In genomic region chr19:18286973-18287635, GRCh38 we compare ENCODE assay signal across 12 cellular contexts. TPM values are rescaled to one million over a fixed set of nuclear protein-coding genes. Genes with fewer than 3 reads are reported as not detected.
A peak's percentile ranks its signal among the peaks of the same experiment; 100 is the strongest.
DNase-seq lines count a peak whose midpoint lies in the region; ATAC-seq and TF ChIP-seq lines count a peak whose summit lies in the region.
"Had no signal": no experiment of that assay in that cellular context is flagged by ENCODE, and none has a peak within 500 bp of the region (broad histone marks: within the 10 kb centered on the region; RNA-seq: fewer than 3 reads in every experiment).

No MANE protein-coding gene starts in this region.

- 84 to 89% (median 86%) methylated on average over 7 to 21 of the region's 21 CpGs for WGBS in heart left ventricle, 4 donors
- 70 to 81% methylated on average over 16 to 21 of the region's 21 CpGs for WGBS in tibial nerve, 2 donors

- no peak for TF ChIP-seq POLR2A in heart left ventricle (IDR thresholded peaks at IDR 0.05)
- TF ChIP-seq POLR2A in tibial nerve (IDR thresholded peaks at IDR 0.05), result no peak

- CTCF ChIA-PET in MCF 10A (lab: Yijun Ruan, JAX), result interaction anchor here (0.6 to 1.4 kb wide), 2 partner anchors 11 to 95 kb away, joined by 3 read pairs; no protein-coding TSS in a partner anchor

- no peaks in the 10 kb centered on the region for H3K36me3 ChIP-seq in heart left ventricle
- no peaks in the 10 kb centered on the region for H3K36me3 ChIP-seq in tibial nerve
- H3K36me3 ChIP-seq: Peyer's patch had no signal

- no peak overlapping the region for H3K4me3 ChIP-seq in heart left ventricle
- H3K4me3 ChIP-seq in tibial nerve, result no peak overlapping the region
- H3K4me3 ChIP-seq: Peyer's patch had no signal

- peak overlapping the region in 7 of 12 donors; percentile 15 to 99 (median 48) for H3K27ac ChIP-seq in heart left ventricle
- peak overlapping the region; percentile 3 to 100 (median 89) for H3K27ac ChIP-seq in tibial nerve

- peaks cover 4% of the 10 kb centered on the region for H3K36me3 Mint-ChIP-seq in MCF 10A (ENCODE audit: insufficient read depth, unreplicated experiment)
- no peaks in the 10 kb centered on the region for H3K36me3 Mint-ChIP-seq in naive B cell

- H3K27ac Mint-ChIP-seq in MCF 10A (ENCODE audit: low read depth, unreplicated experiment) (peak overlapping the region; percentile 59), naive B cell (peak overlapping the region in 4 of 6 donors; percentile 47 to 90 (median 81))

- H3K9me3 ChIP-seq in heart left ventricle (no peaks in the 10 kb centered on the region), tibial nerve (no peaks in the 10 kb centered on the region)
- H3K9me3 ChIP-seq: Peyer's patch had no signal

- POLR2A ChIA-PET in MCF 10A (lab: Yijun Ruan, JAX), result interaction anchor here (1.0 to 3.0 kb wide), 2 partner anchors 35 to 82 kb away, joined by 3 to 16 read pairs; partner anchors contain the start of gene LSM4

- no peaks in the 10 kb centered on the region for H3K27me3 Mint-ChIP-seq in MCF 10A (ENCODE audit: insufficient read depth, unreplicated experiment)
- H3K27me3 Mint-ChIP-seq in naive B cell, result no peaks in the 10 kb centered on the region

- H3K9me3 Mint-ChIP-seq in MCF 10A (ENCODE audit: unreplicated experiment) (no peaks in the 10 kb centered on the region), naive B cell (peaks cover 0 to 2% (median 0%) of the 10 kb centered on the region in 7 donors)

- no TSS peak for BruUV-seq in MCF 10A (replicated peaks; lab: Mats Ljungman, UMichigan)

- no peak for TF ChIP-seq EP300 in tibial nerve (IDR thresholded peaks at IDR 0.05)

- intact Hi-C loops in heart left ventricle (cut with DNase I), result loop anchor here in 1 of 10 donors (10.0 kb wide), 1 partner anchor 128 kb away; the partner anchor contains the start of gene SSBP4
- intact Hi-C loops in left ventricle myocardium superior (cut with micrococcal nuclease), result no loop called here
- intact Hi-C loops in MCF 10A (cut with micrococcal nuclease), result no loop called here

- no peaks in the 10 kb centered on the region for H3K27me3 ChIP-seq in heart left ventricle
- H3K27me3 ChIP-seq in tibial nerve, result no peaks in the 10 kb centered on the region
- H3K27me3 ChIP-seq: Peyer's patch had no signal

- H3K4me1 Mint-ChIP-seq in MCF 10A (ENCODE audit: insufficient read depth, unreplicated experiment), result peaks cover 17% of the 10 kb centered on the region
- H3K4me1 Mint-ChIP-seq in naive B cell, result peaks cover 45 to 75% (median 52%) of the 10 kb centered on the region in 3 donors

- no peak for TF ChIP-seq CTCF in heart left ventricle (IDR thresholded peaks at IDR 0.05)
- TF ChIP-seq CTCF in MCF 10A (IDR thresholded peaks at IDR 0.05; ENCODE audit: unreplicated experiment), result no peak
- TF ChIP-seq CTCF in tibial nerve (IDR thresholded peaks at IDR 0.05), result no peak

- ATAC-seq in heart left ventricle (no peak), left ventricle myocardium superior (no peak), naive B cell (ENCODE audit: low read depth in 2 of 2) (no peak)

- peaks cover 6 to 47% (median 30%) of the 10 kb centered on the region in 12 donors for H3K4me1 ChIP-seq in heart left ventricle
- H3K4me1 ChIP-seq in tibial nerve, result peaks cover 0 to 77% (median 38%) of the 10 kb centered on the region in 4 donors

- DNase-seq in heart left ventricle, result peak in 1 of 5 donors; percentile 12
- no peak for DNase-seq in left ventricle myocardium superior
- DNase-seq in MCF 10A (ENCODE audit: unreplicated experiment), result no peak
- no peak for DNase-seq in naive B cell
- DNase-seq in tibial nerve (ENCODE audit: low spot score in 2 of 2), result no peak
- no peak for DNase-seq in NCI-H446 (lab: John Stamatoyannopoulos, UW)
- DNase-seq in glomerular visceral epithelial cell (ENCODE audit: extremely low spot score), result no peak
- no peak for DNase-seq in stimulated activated CD4-positive, alpha-beta T cell treated with anti-CD3 and anti-CD28 coated beads, Interleukin-2, amount 100 ng/mL, for 24 hours
- DNase-seq: effector CD4-positive, alpha-beta T cell; IMR-90; NCI-H2081; Peyer's patch had no signal

- H3K4me3 Mint-ChIP-seq in MCF 10A (ENCODE audit: unreplicated experiment), result no peak overlapping the region
- H3K4me3 Mint-ChIP-seq in naive B cell, result peak overlapping the region in 4 of 8 donors; percentile 24 to 77 (median 37)

RNA-seq across cellular contexts. Expression of gene JUND, which starts 5.7 kb away (rescaled TPM):
- 100 to 1,000 TPM in 7 of 9 donors, 10 to 100 TPM in 2; 80.2 to 352 (median 137) TPM for total RNA-seq in heart left ventricle
- polyA plus RNA-seq in heart left ventricle, result 100 to 1,000 TPM; 114 to 236 TPM
- 89.2 TPM for total RNA-seq in left ventricle myocardium superior
- total RNA-seq in MCF 10A (2022), result 120 and 123 TPM in 2 replicates
- 100 to 1,000 TPM in 4 of 6 donors, 10 to 100 TPM in 2; 46.5 to 325 (median 154) TPM for polyA plus RNA-seq in naive B cell (ENCODE audit: low read depth in 6 of 6)
- total RNA-seq in tibial nerve, result 100 to 1,000 TPM; 309 to 553 (median 486) TPM

RNA-seq across cellular contexts. Expression of gene IQCN, which starts 12.9 kb away (rescaled TPM):
- total RNA-seq in heart left ventricle, result 1 to 10 TPM in 4 of 9 donors, under 1 TPM in 5; 0.24 to 2.4 (median 0.75) TPM
- 1 to 10 TPM in 1 of 2 donors, under 1 TPM in 1; 0.28 to 2.8 TPM for polyA plus RNA-seq in heart left ventricle
- total RNA-seq in left ventricle myocardium superior, result 0.57 TPM
- total RNA-seq in MCF 10A (2022), result 0.26 and 0.42 TPM in 2 replicates
- 1 to 10 TPM in 3 of 6 donors, under 1 TPM in 2, not detected in 1; 0.69 to 1.9 (median 1.1) TPM for polyA plus RNA-seq in naive B cell (ENCODE audit: low read depth in 6 of 6)
- total RNA-seq in tibial nerve, result 10 to 100 TPM in 2 of 4 donors, 1 to 10 TPM in 2; 2.3 to 11.4 (median 8.2) TPM

RNA-seq across cellular contexts. Expression of gene LSM4, which starts 35.8 kb away (rescaled TPM):
- total RNA-seq in heart left ventricle, result 100 to 1,000 TPM in 5 of 9 donors, 10 to 100 TPM in 4; 65.8 to 167 (median 101) TPM
- 100 to 1,000 TPM; 127 to 171 TPM for polyA plus RNA-seq in heart left ventricle
- total RNA-seq in left ventricle myocardium superior, result 98.0 TPM
- 172 and 193 TPM in 2 replicates for total RNA-seq in MCF 10A (2022)
- 100 to 1,000 TPM; 111 to 157 (median 123) TPM for polyA plus RNA-seq in naive B cell (ENCODE audit: low read depth in 6 of 6)
- 100 to 1,000 TPM in 3 of 4 donors, 10 to 100 TPM in 1; 70.4 to 167 (median 156) TPM for total RNA-seq in tibial nerve

RNA-seq across cellular contexts. Expression of gene PGPEP1, which starts 53.3 kb away (rescaled TPM):
- total RNA-seq in heart left ventricle (10 to 100 TPM; 22.5 to 58.6 (median 44.6) TPM), left ventricle myocardium superior (41.2 TPM), MCF 10A (2022) (6.5 and 11.9 TPM in 2 replicates), tibial nerve (10 to 100 TPM; 15.9 to 27.9 (median 20.1) TPM)
- polyA plus RNA-seq in heart left ventricle (10 to 100 TPM; 26.7 to 31.8 TPM), naive B cell (ENCODE audit: low read depth in 6 of 6) (10 to 100 TPM in 2 of 6 donors, 1 to 10 TPM in 4; 4.0 to 11.8 (median 8.0) TPM)
